Comparison of ENCODE assay signal across 9 cellular contexts in the genomic region with DNA sequence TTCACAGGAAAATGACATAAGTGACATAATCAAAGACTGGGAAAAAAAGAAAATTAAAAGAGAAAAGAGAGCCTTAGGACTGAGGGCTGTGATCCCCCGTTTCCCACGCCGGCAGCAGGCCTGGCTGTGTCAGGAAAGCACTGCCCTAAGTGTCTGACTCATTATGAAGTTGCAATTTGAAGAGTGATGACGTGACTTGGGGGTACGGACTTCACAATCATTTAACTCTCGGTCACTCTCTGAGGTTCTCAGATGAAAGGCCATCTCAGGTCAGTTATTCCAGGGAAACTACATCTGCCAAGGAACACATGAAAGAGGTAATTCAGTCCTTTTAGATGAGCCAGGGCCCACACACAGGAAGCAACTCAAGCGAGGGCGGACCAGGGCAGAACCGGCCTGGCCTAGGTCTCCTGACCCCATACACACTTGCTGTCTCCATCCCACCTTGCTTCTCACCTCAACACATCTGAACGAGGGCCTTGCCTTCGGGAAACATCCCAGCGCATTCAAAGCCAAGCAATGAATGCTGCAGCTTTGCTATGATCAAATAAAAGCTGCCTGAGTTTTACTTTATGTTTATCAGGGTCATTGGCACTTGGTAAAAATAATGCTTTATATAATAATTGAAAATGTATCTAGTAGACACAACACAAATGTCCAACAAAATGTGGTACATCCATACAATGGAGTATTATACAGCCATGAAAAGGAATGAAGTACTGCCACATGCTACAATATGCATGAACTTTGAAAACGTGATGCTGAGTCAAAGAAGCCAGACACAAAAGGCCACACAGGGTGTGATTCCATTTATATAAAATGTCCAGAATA. TPM values are rescaled to one million over a fixed set of nuclear protein-coding genes. Genes with fewer than 3 reads are reported as not detected.
DNase-seq lines count a peak whose midpoint lies in the region; ATAC-seq and TF ChIP-seq lines count a peak whose summit lies in the region.
"Had no signal": no experiment of that assay in that cellular context is flagged by ENCODE, and none has a peak within 500 bp of the region (broad histone marks: within the 10 kb centered on the region; RNA-seq: fewer than 3 reads in every experiment).

No MANE protein-coding gene starts in this region.

- H3K36me3 ChIP-seq in thyroid gland: no peaks in the 10 kb centered on the region

- H3K4me1 ChIP-seq in thyroid gland: peaks cover 34 to 57% of the 10 kb centered on the region in 2 donors

- WGBS in thyroid gland, 2 donors: 52 to 63% methylated on average over 13 of the region's 13 CpGs

- peak in 1 of 2 donors; percentile 49 for TF ChIP-seq POLR2A in thyroid gland (IDR thresholded peaks at IDR 0.05)

- intact Hi-C loops in thyroid gland (cut with DNase I): no loop called here

- H3K4me3 ChIP-seq in astrocyte of the cerebellum (ENCODE audit: low read depth, low read length): peak overlapping the region; percentile 11
- H3K4me3 ChIP-seq in thyroid gland (replicated peaks in 1 of 3): no peak overlapping the region

- no peaks in the 10 kb centered on the region for H3K9me3 ChIP-seq in thyroid gland

- no peak for TF ChIP-seq CTCF in astrocyte of the cerebellum (IDR thresholded peaks at IDR 0.05; ENCODE audit: low read depth, low read length, missing control alignments)
- no peak for TF ChIP-seq CTCF in thyroid gland (IDR thresholded peaks at IDR 0.05)

- in situ Hi-C loops in ACHN (cut with HindIII; ENCODE audit: low pct_ligation_motif_present, low pct_unique_long_range_greater_than_20kb, low sequenced_read_pairs) (no loop called here), astrocyte of the cerebellum (cut with HindIII; ENCODE audit: low sequenced_read_pairs) (no loop called here)

- no peaks in the 10 kb centered on the region for H3K27me3 ChIP-seq in thyroid gland

- peak; percentile 36 for ATAC-seq in HG02870 (IDR thresholded peaks at IDR 0.05; ENCODE audit: unreplicated experiment)

- DNase-seq in ACHN: peak; percentile 95
- DNase-seq in astrocyte of the cerebellum (ENCODE audit: low read depth): peak; percentile 91
- peak; percentile 95 for DNase-seq in kidney glomerular epithelial cell (lab: John Stamatoyannopoulos, UW)
- peak; percentile 61 to 71 for DNase-seq in thyroid gland
- DNase-seq in NCI-H1105 (lab: John Stamatoyannopoulos, UW): no peak
- no peak for DNase-seq in KG1 (lab: John Stamatoyannopoulos, UW)
- DNase-seq in cerebellar cortex (ENCODE audit: low spot score): no peak

- H3K27ac ChIP-seq in thyroid gland: peak overlapping the region; percentile 89 to 96 (median 93)

RNA-seq across cellular contexts. Expression of a gene that starts 2.7 kb away (rescaled TPM):
- 10 to 100 TPM; 13.0 to 26.8 (median 21.7) TPM for total RNA-seq in thyroid gland

RNA-seq across cellular contexts. Expression of a gene that starts 25.2 kb away (rescaled TPM):
- total RNA-seq in thyroid gland: not detected
- total RNA-seq: dermis microvascular lymphatic vessel endothelial cell had no signal

Comparison
In these comparisons a context has a peak if more than half of its experiments do, and no peak if none do; other contexts are left out.
1. DNase-seq: peak in ACHN (single experiment), astrocyte of the cerebellum (single experiment), kidney glomerular epithelial cell (single experiment) and thyroid gland (2 of 2); none in NCI-H1105 (single experiment), KG1 (single experiment) and cerebellar cortex (single experiment).